ENCODE assay signal across 9 cellular contexts in genomic region chr5:124661317-124662141, GRCh38.
A peak's percentile ranks its signal among the peaks of the same experiment; 100 is the strongest.
DNase-seq lines count a peak whose midpoint lies in the region; ATAC-seq, FAIRE-seq and TF ChIP-seq lines count a peak whose summit lies in the region.
"Had no signal": no experiment of that assay in that cellular context is flagged by ENCODE, and none has a peak within 500 bp of the region (broad histone marks: within the 10 kb centered on the region; RNA-seq: fewer than 3 reads in every experiment).

No MANE protein-coding gene starts in this region.

- H3K36me3 Mint-ChIP-seq in astrocyte (ENCODE audit: low read depth, unreplicated experiment): no peaks in the 10 kb centered on the region
- no peaks in the 10 kb centered on the region for H3K36me3 Mint-ChIP-seq in natural killer cell treated with Interleukin-12 subunit alpha and Interleukin-12 subunit beta and Interleukin-15 and Interleukin-18, amount 100 ng/mL, for 72 hours

- no peaks in the 10 kb centered on the region for H3K9me3 Mint-ChIP-seq in astrocyte (ENCODE audit: unreplicated experiment)
- no peaks in the 10 kb centered on the region for H3K9me3 Mint-ChIP-seq in natural killer cell treated with Interleukin-12 subunit alpha and Interleukin-12 subunit beta and Interleukin-15 and Interleukin-18, amount 100 ng/mL, for 72 hours

- no peaks in the 10 kb centered on the region for H3K27me3 Mint-ChIP-seq in astrocyte (ENCODE audit: low read depth, unreplicated experiment)
- peaks cover 36 to 44% of the 10 kb centered on the region in 2 donors for H3K27me3 Mint-ChIP-seq in natural killer cell treated with Interleukin-12 subunit alpha and Interleukin-12 subunit beta and Interleukin-15 and Interleukin-18, amount 100 ng/mL, for 72 hours

- peaks cover 25% of the 10 kb centered on the region for H3K79me2 ChIP-seq in astrocyte (ENCODE audit: insufficient read depth, low read length)

- peak overlapping the region; percentile 79 for H3K4me2 ChIP-seq in astrocyte (ENCODE audit: low read length)

- FAIRE-seq in astrocyte (lab: Jason Lieb, UNC) (no peak), GM12892 (lab: Jason Lieb, UNC) (no peak)

- no peaks in the 10 kb centered on the region for H3K36me3 ChIP-seq in astrocyte (ENCODE audit: insufficient read depth, low read length)
- no peaks in the 10 kb centered on the region for H3K36me3 ChIP-seq in iPS-15b (ENCODE audit: control insufficient read depth, insufficient read depth, low read length)
- H3K36me3 ChIP-seq in subcutaneous abdominal adipose tissue (ENCODE audit: control insufficient read depth in 5 of 5, insufficient read depth in 5 of 5, low read length in 5 of 5): no peaks in the 10 kb centered on the region
- H3K36me3 ChIP-seq: ovary had no signal

- TF ChIP-seq CTCF in astrocyte (IDR thresholded peaks at IDR 0.05; ENCODE audit: insufficient read depth, low read depth, low read length): no peak

- peaks cover 74% of the 10 kb centered on the region for H3K4me1 Mint-ChIP-seq in astrocyte (ENCODE audit: low read depth, unreplicated experiment)
- peaks cover 5 to 6% of the 10 kb centered on the region in 2 donors for H3K4me1 Mint-ChIP-seq in natural killer cell treated with Interleukin-12 subunit alpha and Interleukin-12 subunit beta and Interleukin-15 and Interleukin-18, amount 100 ng/mL, for 72 hours (ENCODE audit: low read depth in 2 of 2)

- no peaks in the 10 kb centered on the region for H3K27me3 ChIP-seq in astrocyte (ENCODE audit: insufficient read depth, low read length)
- H3K27me3 ChIP-seq in iPS-15b (ENCODE audit: control insufficient read depth, insufficient read depth, low read length): no peaks in the 10 kb centered on the region
- H3K27me3 ChIP-seq in subcutaneous abdominal adipose tissue (ENCODE audit: control insufficient read depth in 5 of 5, insufficient read depth in 4 of 5, low read length in 5 of 5): no peaks in the 10 kb centered on the region
- H3K27me3 ChIP-seq: ovary had no signal

- H3K4me1 ChIP-seq in astrocyte (ENCODE audit: insufficient read depth, low read length) (peaks cover 43% of the 10 kb centered on the region), iPS-15b (ENCODE audit: control insufficient read depth, insufficient read depth, low read length) (peaks cover 61% of the 10 kb centered on the region), subcutaneous abdominal adipose tissue (ENCODE audit: control insufficient read depth in 5 of 5, insufficient read depth in 5 of 5, low read length in 5 of 5) (peaks cover 2 to 48% (median 33%) of the 10 kb centered on the region in 5 donors)

- H3K9me3 ChIP-seq in astrocyte (ENCODE audit: insufficient read depth, low read depth, low read length) (no peaks in the 10 kb centered on the region), iPS-15b (ENCODE audit: control insufficient read depth, insufficient read depth, low read length) (no peaks in the 10 kb centered on the region), subcutaneous abdominal adipose tissue (ENCODE audit: control insufficient read depth in 5 of 5, low read length in 5 of 5) (no peaks in the 10 kb centered on the region)
- H3K9me3 ChIP-seq: ovary had no signal

- H3K9ac ChIP-seq in astrocyte (ENCODE audit: low read length) (peak overlapping the region; percentile 74), iPS-15b (ENCODE audit: low read depth, low read length) (no peak overlapping the region), subcutaneous abdominal adipose tissue (ENCODE audit: low read length in 5 of 5) (no peak overlapping the region)

- ATAC-seq in natural killer cell treated with Interleukin-12 subunit alpha and Interleukin-12 subunit beta and Interleukin-15 and Interleukin-18, amount 100 ng/mL, for 72 hours: no peak

- DNase-seq in G401 (ENCODE audit: low spot score) (peak; percentile 76), NCI-H187 (lab: John Stamatoyannopoulos, UW) (peak; percentile 20 to 51), astrocyte (ENCODE audit: low read depth) (peak; percentile 97), activated gamma-delta T cell (lab: John Stamatoyannopoulos, UW) (no peak), GM12892 (ENCODE audit: insufficient read length) (no peak)
- no peak for DNase-seq in natural killer cell treated with Interleukin-12 subunit alpha and Interleukin-12 subunit beta and Interleukin-15 and Interleukin-18, amount 100 ng/mL, for 72 hours (ENCODE audit: low spot score)

- H3K27ac ChIP-seq in astrocyte (ENCODE audit: low read depth, low read length): peak overlapping the region; percentile 84
- peak overlapping the region; percentile 2 for H3K27ac ChIP-seq in subcutaneous abdominal adipose tissue (ENCODE audit: low read depth, low read length)

- no peak overlapping the region for H2AFZ ChIP-seq in astrocyte (ENCODE audit: low read depth, low read length)

- in situ Hi-C loops in G401 (cut with HindIII; ENCODE audit: low sequenced_read_pairs): no loop called here

- TF ChIP-seq POLR2A in GM12892 (IDR thresholded peaks at IDR 0.05; ENCODE audit: low read depth, low read length): no peak

- peak overlapping the region; percentile 11 for H3K4me3 ChIP-seq in astrocyte (ENCODE audit: insufficient read depth, low read depth, low read length)
- H3K4me3 ChIP-seq in iPS-15b (ENCODE audit: low read depth, low read length): peak overlapping the region; percentile 14
- H3K4me3 ChIP-seq in subcutaneous abdominal adipose tissue (ENCODE audit: low read depth in 1 of 5, low read length in 5 of 5): no peak overlapping the region
- H3K4me3 ChIP-seq: ovary had no signal

- peak overlapping the region; percentile 92 for H3K27ac Mint-ChIP-seq in astrocyte (ENCODE audit: unreplicated experiment)
- H3K27ac Mint-ChIP-seq in natural killer cell treated with Interleukin-12 subunit alpha and Interleukin-12 subunit beta and Interleukin-15 and Interleukin-18, amount 100 ng/mL, for 72 hours: no peak overlapping the region

- H4K20me1 ChIP-seq in astrocyte (ENCODE audit: insufficient read depth, low read length): no peaks in the 10 kb centered on the region

- peak overlapping the region; percentile 60 for H3K4me3 Mint-ChIP-seq in astrocyte (ENCODE audit: unreplicated experiment)
- H3K4me3 Mint-ChIP-seq in natural killer cell treated with Interleukin-12 subunit alpha and Interleukin-12 subunit beta and Interleukin-15 and Interleukin-18, amount 100 ng/mL, for 72 hours: no peak overlapping the region

Comparison
In these comparisons a context has a peak if more than half of its experiments do, and no peak if none do; other contexts are left out.
1. DNase-seq: peak in G401 (single experiment), NCI-H187 (2 of 2) and astrocyte (single experiment); none in activated gamma-delta T cell (single experiment), natural killer cell treated with Interleukin-12 subunit alpha and Interleukin-12 subunit beta and Interleukin-15 and Interleukin-18, amount 100 ng/mL, for 72 hours (single experiment) and GM12892 (single experiment).
2. H3K4me3 ChIP-seq: peak in astrocyte (single experiment) and iPS-15b (single experiment); none in subcutaneous abdominal adipose tissue (0 of 5).